18 cellular contexts compared by ENCODE assay signal in the genomic region with DNA sequence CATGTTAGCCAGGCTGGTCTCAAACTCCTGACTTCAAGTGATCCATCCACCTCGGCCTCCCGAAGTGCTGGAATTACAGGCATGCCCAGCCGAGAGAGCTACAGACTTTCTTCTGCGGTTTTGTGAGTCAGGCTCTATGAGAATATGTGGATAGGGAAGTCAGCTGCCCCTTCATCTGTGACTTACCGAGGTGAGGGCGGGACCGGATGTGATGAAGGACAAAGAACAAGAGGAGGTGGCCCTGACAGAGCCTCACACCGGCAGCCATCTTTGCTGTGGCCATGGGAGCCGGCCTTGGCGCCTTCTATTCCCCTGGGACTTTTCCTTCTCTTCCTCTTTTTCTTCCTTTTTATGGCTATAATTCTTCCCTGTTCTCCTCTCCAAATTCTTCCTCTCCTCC.
DNase-seq lines count a peak whose midpoint lies in the region; ATAC-seq and TF ChIP-seq lines count a peak whose summit lies in the region.
"Had no signal": no experiment of that assay in that cellular context is flagged by ENCODE, and none has a peak within 500 bp of the region (broad histone marks: within the 10 kb centered on the region; RNA-seq: fewer than 3 reads in every experiment).

No MANE protein-coding gene starts in this region.

- WGBS in esophagus muscularis mucosa, result 79% methylated on average over 6 of the region's 10 CpGs

- H3K27me3 Mint-ChIP-seq in neural progenitor cell (ENCODE audit: insufficient read depth, low read depth), result peaks cover 6% of the 10 kb centered on the region
- H3K27me3 Mint-ChIP-seq in CD8-positive, alpha-beta memory T cell, result peaks cover 0 to 1% of the 10 kb centered on the region in 2 donors

- intact Hi-C loops in esophagus muscularis mucosa (cut with DNase I), result no loop called here

- H3F3A ChIP-seq in OCI-LY1 (ENCODE audit: insufficient read depth, low read length), result no peaks in the 10 kb centered on the region
- no peaks in the 10 kb centered on the region for H3F3A ChIP-seq in neural progenitor cell (ENCODE audit: low read depth)

- H3K36me3 Mint-ChIP-seq in neural progenitor cell, result no peaks in the 10 kb centered on the region
- no peaks in the 10 kb centered on the region for H3K36me3 Mint-ChIP-seq in CD8-positive, alpha-beta memory T cell
- H3K36me3 Mint-ChIP-seq: CD14-positive monocyte had no signal

- POLR2A ChIA-PET in CD8-positive, alpha-beta memory T cell (lab: Charles Lee), result no interaction called here

- peak overlapping the region; percentile 92; the same call in 1 of the 2 replicates for H2AFZ ChIP-seq in OCI-LY1 (ENCODE audit: low read length)
- H2AFZ ChIP-seq in neural progenitor cell (replicated peaks), result peak overlapping the region; percentile 63
- H2AFZ ChIP-seq: GM23248 had no signal

- peaks cover 5% of the 10 kb centered on the region for H3K9me3 ChIP-seq in OCI-LY1 (ENCODE audit: low read length)
- H3K9me3 ChIP-seq in neural progenitor cell (ENCODE audit: low read depth), result no peaks in the 10 kb centered on the region
- no peaks in the 10 kb centered on the region for H3K9me3 ChIP-seq in CD8-positive, alpha-beta memory T cell (ENCODE audit: low read length)
- H3K9me3 ChIP-seq in esophagus muscularis mucosa, result peaks cover 0 to 11% (median 0%) of the 10 kb centered on the region in 4 donors
- H3K9me3 ChIP-seq: A549, Caco-2 had no signal

- H3K79me2 ChIP-seq in OCI-LY1 (ENCODE audit: insufficient read depth, low read length) (no peaks in the 10 kb centered on the region), neural progenitor cell (ENCODE audit: low read depth) (no peaks in the 10 kb centered on the region)

- TF ChIP-seq EP300 in esophagus muscularis mucosa (IDR thresholded peaks at IDR 0.05), result no peak

- no peak for TF ChIP-seq CTCF in OCI-LY1 (IDR thresholded peaks at IDR 0.05; ENCODE audit: low read length)
- no peak for TF ChIP-seq CTCF in astrocyte of the spinal cord (IDR thresholded peaks at IDR 0.05; ENCODE audit: low read depth, low read length)
- no peak for TF ChIP-seq CTCF in neural progenitor cell (IDR thresholded peaks at IDR 0.05)
- TF ChIP-seq CTCF in esophagus muscularis mucosa (IDR thresholded peaks at IDR 0.05), result no peak

- in situ Hi-C loops in astrocyte of the spinal cord (cut with HindIII; ENCODE audit: low sequenced_read_pairs) (no loop called here), G401 (cut with HindIII; ENCODE audit: low sequenced_read_pairs) (no loop called here)

- H3K4me1 Mint-ChIP-seq in neural progenitor cell, result no peaks in the 10 kb centered on the region
- H3K4me1 Mint-ChIP-seq in CD8-positive, alpha-beta memory T cell, result peaks cover 0 to 5% (median 3%) of the 10 kb centered on the region in 3 donors
- H3K4me1 Mint-ChIP-seq: CD14-positive monocyte had no signal

- peaks cover 8% of the 10 kb centered on the region for H3K4me1 ChIP-seq in OCI-LY1 (ENCODE audit: insufficient read depth, low read length, severe bottlenecking)
- no peaks in the 10 kb centered on the region for H3K4me1 ChIP-seq in neural progenitor cell
- H3K4me1 ChIP-seq in CD8-positive, alpha-beta memory T cell (ENCODE audit: insufficient read depth, low read length), result no peaks in the 10 kb centered on the region
- no peaks in the 10 kb centered on the region for H3K4me1 ChIP-seq in esophagus muscularis mucosa
- H3K4me1 ChIP-seq: A549, Caco-2 had no signal

- H3K27me3 ChIP-seq in OCI-LY1 (ENCODE audit: insufficient read depth, low read length), result no peaks in the 10 kb centered on the region
- H3K27me3 ChIP-seq in neural progenitor cell, result no peaks in the 10 kb centered on the region
- H3K27me3 ChIP-seq in CD8-positive, alpha-beta memory T cell (ENCODE audit: insufficient read depth, low read length, poor library complexity, severe bottlenecking), result no peaks in the 10 kb centered on the region
- H3K27me3 ChIP-seq in esophagus muscularis mucosa, result no peaks in the 10 kb centered on the region

- peaks cover 10% of the 10 kb centered on the region for H3K9me3 Mint-ChIP-seq in neural progenitor cell
- H3K9me3 Mint-ChIP-seq in CD8-positive, alpha-beta memory T cell, result peaks cover 0 to 9% (median 4%) of the 10 kb centered on the region in 5 donors

- H3K4me2 ChIP-seq in OCI-LY1 (ENCODE audit: low read length) (peak overlapping the region; percentile 31; the same call in 1 of the 2 replicates), neural progenitor cell (no peak overlapping the region)
- H3K4me2 ChIP-seq: A549 had no signal

- H3K36me3 ChIP-seq in OCI-LY1 (ENCODE audit: insufficient read depth, low read length) (no peaks in the 10 kb centered on the region; the same call in 1 of the 2 replicates), neural progenitor cell (no peaks in the 10 kb centered on the region), esophagus muscularis mucosa (no peaks in the 10 kb centered on the region)
- H3K36me3 ChIP-seq in CD8-positive, alpha-beta memory T cell (ENCODE audit: insufficient read depth, low read length), result no peaks in the 10 kb centered on the region

- no peak for ATAC-seq in HG02970 (IDR thresholded peaks at IDR 0.05; ENCODE audit: low FRiP score, unreplicated experiment)
- ATAC-seq: A549, HepG2 had no signal

- no peak for TF ChIP-seq POLR2A in esophagus muscularis mucosa (IDR thresholded peaks at IDR 0.05; ENCODE audit: low read depth)

- DNase-seq in Daoy (ENCODE audit: low read depth), result peak; percentile 95
- DNase-seq in astrocyte of the spinal cord (ENCODE audit: low read depth, low spot score), result peak; percentile 5
- no peak for DNase-seq in neural progenitor cell (ENCODE audit: low spot score)
- no peak for DNase-seq in CD8-positive, alpha-beta memory T cell
- DNase-seq in esophagus muscularis mucosa (ENCODE audit: extremely low spot score), result no peak
- DNase-seq in G401 (ENCODE audit: low spot score), result no peak
- DNase-seq: Caco-2, DMS53, GM23248, Karpas-422, NCI-H1417, NCI-H2029 treated with DMSO at 0.1 percent for 48 hours, NCI-H510A had no signal

- H4K20me1 ChIP-seq in OCI-LY1 (ENCODE audit: insufficient read depth, low read length), result no peaks in the 10 kb centered on the region
- no peaks in the 10 kb centered on the region for H4K20me1 ChIP-seq in neural progenitor cell (ENCODE audit: low read depth)

- CTCF ChIA-PET in CD8-positive, alpha-beta memory T cell (lab: Charles Lee), result interaction anchor here (1.6 kb wide), 1 partner anchor 18 kb away, joined by 4 read pairs; no protein-coding TSS in a partner anchor

- no peak overlapping the region for H3K4me3 Mint-ChIP-seq in neural progenitor cell
- no peak overlapping the region for H3K4me3 Mint-ChIP-seq in CD8-positive, alpha-beta memory T cell
- H3K4me3 Mint-ChIP-seq: CD14-positive monocyte had no signal

- H3K9me2 ChIP-seq in OCI-LY1 (ENCODE audit: low read depth, low read length), result no peaks in the 10 kb centered on the region

- no peak overlapping the region for H3K9ac ChIP-seq in OCI-LY1 (ENCODE audit: low read length)
- no peak overlapping the region for H3K9ac ChIP-seq in neural progenitor cell
- H3K9ac ChIP-seq: GM23248 had no signal

- no peak overlapping the region for H3K27ac ChIP-seq in OCI-LY1 (ENCODE audit: low read depth, low read length, poor library complexity, severe bottlenecking)
- no peak overlapping the region for H3K27ac ChIP-seq in neural progenitor cell
- H3K27ac ChIP-seq in CD8-positive, alpha-beta memory T cell (ENCODE audit: low read depth, low read length), result no peak overlapping the region
- no peak overlapping the region for H3K27ac ChIP-seq in esophagus muscularis mucosa (replicated peaks in 1 of 4)
- H3K27ac ChIP-seq: A549, GM23248 had no signal

- no peak overlapping the region for H3K27ac Mint-ChIP-seq in neural progenitor cell
- no peak overlapping the region for H3K27ac Mint-ChIP-seq in CD8-positive, alpha-beta memory T cell
- H3K27ac Mint-ChIP-seq: CD14-positive monocyte had no signal

- H3K4me3 ChIP-seq in OCI-LY1 (ENCODE audit: low read depth, low read length, poor library complexity, severe bottlenecking) (peak overlapping the region; percentile 21), astrocyte of the spinal cord (ENCODE audit: low read depth, low read length) (no peak overlapping the region), neural progenitor cell (no peak overlapping the region), esophagus muscularis mucosa (no peak overlapping the region)
- no peak overlapping the region for H3K4me3 ChIP-seq in CD8-positive, alpha-beta memory T cell (ENCODE audit: low read length)
- H3K4me3 ChIP-seq: A549, GM23248 had no signal

Comparison
In these comparisons a context has a peak if more than half of its experiments do, and no peak if none do; other contexts are left out.
1. DNase-seq: peak in Daoy (single experiment) and astrocyte of the spinal cord (single experiment); none in neural progenitor cell (single experiment), CD8-positive, alpha-beta memory T cell (0 of 5), esophagus muscularis mucosa (single experiment) and G401 (single experiment).